8 cellular contexts compared by ENCODE assay signal in genomic region chr14:34556497-34556826, GRCh38. TPM values are rescaled to one million over a fixed set of nuclear protein-coding genes. Genes with fewer than 3 reads are reported as not detected.
DNase-seq lines count a peak whose midpoint lies in the region; ATAC-seq lines count a peak whose summit lies in the region.
"Not testable (repeated sequence)": the region's sequence is repeated elsewhere in the genome, so short reads cannot be mapped to it uniquely, and the experiment has no call there.

No MANE protein-coding gene starts in this region.

- not testable (repeated sequence) for H3K27me3 Mint-ChIP-seq in activated CD4-positive, alpha-beta T cell treated with anti-CD3 and anti-CD28 coated beads for 36 hours

- DNase-seq in activated CD4-positive, alpha-beta T cell treated with anti-CD3 and anti-CD28 coated beads for 36 hours; left cardiac atrium; stimulated activated effector memory CD8-positive, alpha-beta T cell treated with anti-CD3 and anti-CD28 coated beads, Interleukin-12 subunit alpha, Interleukin-12 subunit beta, amount 100 ng/mL, for 72 hours (ENCODE audit: low spot score in 2 of 2): not testable (repeated sequence)

- not testable (repeated sequence) for H3K9me3 Mint-ChIP-seq in activated CD4-positive, alpha-beta T cell treated with anti-CD3 and anti-CD28 coated beads for 36 hours (ENCODE audit: low read depth); stimulated activated effector memory CD8-positive, alpha-beta T cell treated with anti-CD3 and anti-CD28 coated beads, Interleukin-12 subunit alpha, Interleukin-12 subunit beta, amount 100 ng/mL, for 72 hours

- not testable (repeated sequence) for H3K36me3 Mint-ChIP-seq in activated CD4-positive, alpha-beta T cell treated with anti-CD3 and anti-CD28 coated beads for 36 hours (ENCODE audit: low read depth)
- peaks cover 12% of the 10 kb centered on the region for H3K36me3 Mint-ChIP-seq in stimulated activated effector memory CD8-positive, alpha-beta T cell treated with anti-CD3 and anti-CD28 coated beads, Interleukin-12 subunit alpha, Interleukin-12 subunit beta, amount 100 ng/mL, for 72 hours

- H3K4me1 Mint-ChIP-seq in activated CD4-positive, alpha-beta T cell treated with anti-CD3 and anti-CD28 coated beads for 36 hours = peaks cover 14% of the 10 kb centered on the region
- H3K4me1 Mint-ChIP-seq in stimulated activated effector memory CD8-positive, alpha-beta T cell treated with anti-CD3 and anti-CD28 coated beads, Interleukin-12 subunit alpha, Interleukin-12 subunit beta, amount 100 ng/mL, for 72 hours = peaks cover 13% of the 10 kb centered on the region

- H3K4me3 Mint-ChIP-seq in activated CD4-positive, alpha-beta T cell treated with anti-CD3 and anti-CD28 coated beads for 36 hours; stimulated activated effector memory CD8-positive, alpha-beta T cell treated with anti-CD3 and anti-CD28 coated beads, Interleukin-12 subunit alpha, Interleukin-12 subunit beta, amount 100 ng/mL, for 72 hours: not testable (repeated sequence)

- intact Hi-C loops in activated CD4-positive, alpha-beta T cell treated with anti-CD3 and anti-CD28 coated beads for 36 hours (cut with DNase I, micrococcal nuclease); left cardiac atrium (cut with DNase I): not testable (repeated sequence)

- CTCF ChIA-PET in activated CD4-positive, alpha-beta T cell treated with anti-CD3 and anti-CD28 coated beads for 36 hours (lab: Charles Lee) = not testable (repeated sequence)

- peak; percentile 22 for ATAC-seq in GM18508 (IDR thresholded peaks at IDR 0.05; ENCODE audit: insufficient read depth, unreplicated experiment)
- ATAC-seq in GM19395 (IDR thresholded peaks at IDR 0.05; ENCODE audit: unreplicated experiment) = peak; percentile 57
- peak; percentile 56 for ATAC-seq in GM21737 (IDR thresholded peaks at IDR 0.05; ENCODE audit: unreplicated experiment)
- peak; percentile 43 for ATAC-seq in HG02973 (IDR thresholded peaks at IDR 0.05; ENCODE audit: unreplicated experiment)
- peak; percentile 47 for ATAC-seq in HG03439 (IDR thresholded peaks at IDR 0.05; ENCODE audit: unreplicated experiment)
- peak; percentile 67 for ATAC-seq in activated CD4-positive, alpha-beta T cell treated with anti-CD3 and anti-CD28 coated beads for 36 hours
- ATAC-seq in left cardiac atrium = peak; percentile 93 to 95
- peak; percentile 68 for ATAC-seq in stimulated activated effector memory CD8-positive, alpha-beta T cell treated with anti-CD3 and anti-CD28 coated beads, Interleukin-12 subunit alpha, Interleukin-12 subunit beta, amount 100 ng/mL, for 72 hours

- H3K27ac Mint-ChIP-seq in activated CD4-positive, alpha-beta T cell treated with anti-CD3 and anti-CD28 coated beads for 36 hours; stimulated activated effector memory CD8-positive, alpha-beta T cell treated with anti-CD3 and anti-CD28 coated beads, Interleukin-12 subunit alpha, Interleukin-12 subunit beta, amount 100 ng/mL, for 72 hours: not testable (repeated sequence)

- POLR2A ChIA-PET in activated CD4-positive, alpha-beta T cell treated with anti-CD3 and anti-CD28 coated beads for 36 hours (lab: Charles Lee) = not testable (repeated sequence)

RNA-seq across cellular contexts. Expression of gene EAPP, which starts 17.0 kb away (rescaled TPM):
- total RNA-seq in activated CD4-positive, alpha-beta T cell treated with anti-CD3 and anti-CD28 coated beads for 36 hours = 10 to 100 TPM; 41.6 to 49.2 TPM
- total RNA-seq in left cardiac atrium = 10 to 100 TPM; 15.9 to 20.9 TPM

Comparison
In these comparisons a context has a peak if more than half of its experiments do, and no peak if none do; other contexts are left out.
1. ATAC-seq: peak in every context shown above with its lines; median percentile 94 in left cardiac atrium; 68 in stimulated activated effector memory CD8-positive, alpha-beta T cell treated with anti-CD3 and anti-CD28 coated beads, Interleukin-12 subunit alpha, Interleukin-12 subunit beta, amount 100 ng/mL, for 72 hours; 67 in activated CD4-positive, alpha-beta T cell treated with anti-CD3 and anti-CD28 coated beads for 36 hours; 57 in GM19395; 56 in GM21737; 47 in HG03439; 43 in HG02973; 22 in GM18508.